12 cellular contexts compared by ENCODE assay signal in genomic region chr4:34972189-34972588, GRCh38.
"Had no signal": no experiment of that assay in that cellular context is flagged by ENCODE, and none has a peak within 500 bp of the region (broad histone marks: within the 10 kb centered on the region; RNA-seq: fewer than 3 reads in every experiment).

No MANE protein-coding gene starts in this region.

- DNase-seq: activated B cell treated with CpG ODN at 0.5 μM for 24 hours; activated CD4-positive, alpha-beta T cell treated with anti-CD3 and anti-CD28 coated beads, Interleukin-2, amount 10 ng/mL, durations not matched to agents 24 days and 14 days; activated CD8-positive, alpha-beta memory T cell treated with anti-CD3 and anti-CD28 coated beads for 24 hours; activated naive CD4-positive, alpha-beta T cell treated with Interleukin-2 at 50 U/mL for 16 hours; activated naive CD8-positive, alpha-beta T cell treated with anti-CD3 and anti-CD28 coated beads, Interleukin-2, amount 50 U/mL, for 24 hours; effector CD4-positive, alpha-beta T cell; hypothalamus; immature natural killer cell; left cardiac atrium; lower lobe of right lung; stimulated activated CD4-positive, alpha-beta T cell treated with anti-CD3 and anti-CD28 coated beads, Interleukin-12 subunit alpha, Interleukin-12 subunit beta, amount 100 ng/mL, for 4 hours; stimulated activated naive CD4-positive, alpha-beta T cell had no signal

- ATAC-seq: activated naive CD8-positive, alpha-beta T cell treated with anti-CD3 and anti-CD28 coated beads, Interleukin-2, amount 50 U/mL, for 24 hours; left cardiac atrium; lower lobe of right lung had no signal
